21 cellular contexts compared by ENCODE assay signal in the genomic region with DNA sequence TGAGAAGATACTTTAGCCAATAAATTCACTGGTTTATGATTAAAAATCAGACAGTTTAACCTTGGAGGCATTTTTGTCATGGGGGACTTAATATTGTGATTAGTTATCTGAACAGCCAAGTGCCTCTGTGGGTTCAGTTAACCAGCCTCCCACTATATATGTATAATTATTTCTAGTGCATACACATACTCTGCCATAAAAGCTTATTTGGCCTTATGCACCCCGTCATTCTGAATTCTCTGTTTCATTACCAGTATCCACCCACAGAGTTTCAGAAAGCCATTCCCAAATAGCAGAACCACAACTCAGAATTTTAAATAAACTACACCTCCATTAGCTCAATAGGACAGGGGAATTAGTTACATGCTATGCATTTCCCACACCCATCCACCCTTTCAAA.
"Had no signal": no experiment of that assay in that cellular context is flagged by ENCODE, and none has a peak within 500 bp of the region (broad histone marks: within the 10 kb centered on the region; RNA-seq: fewer than 3 reads in every experiment).

No MANE protein-coding gene starts in this region.

- H3K36me3 ChIP-seq: gastroesophageal sphincter, neutrophil, thoracic aorta, transverse colon had no signal

- H3K27me3 Mint-ChIP-seq: naive thymus-derived CD8-positive, alpha-beta T cell had no signal

- H3K4me1 ChIP-seq: psoas muscle, spleen had no signal

- H3K9me3 ChIP-seq: esophagus squamous epithelium, gastroesophageal sphincter, neutrophil, psoas muscle, spleen, stomach, thoracic aorta, transverse colon had no signal

- H3K9me3 Mint-ChIP-seq: naive thymus-derived CD8-positive, alpha-beta T cell had no signal

- ATAC-seq: gastroesophageal sphincter; left lobe of liver; naive thymus-derived CD8-positive, alpha-beta T cell; psoas muscle; sciatic nerve had no signal

- DNase-seq: dermis blood vessel endothelial cell; esophagus squamous epithelium; foreskin fibroblast; glutamatergic neuron; islet precursor cell; mammary epithelial cell; naive thymus-derived CD8-positive, alpha-beta T cell; psoas muscle; retina; spleen; stimulated activated CD4-positive, alpha-beta T cell treated with anti-CD3 and anti-CD28 coated beads, Interleukin-15, amount 100 ng/mL, for 24 hours; stimulated activated CD4-positive, alpha-beta T cell treated with anti-CD3 and anti-CD28 coated beads, Interleukin-1b, Interleukin-23, amount 100 ng/mL, for 48 hours; stimulated activated naive CD4-positive, alpha-beta T cell; stomach; substantia nigra; transverse colon had no signal

- H3K4me3 ChIP-seq: esophagus squamous epithelium, gastroesophageal sphincter, psoas muscle, spleen, stomach, thoracic aorta, transverse colon had no signal

- H3K27me3 ChIP-seq: esophagus squamous epithelium, gastroesophageal sphincter, neutrophil, spleen, stomach, transverse colon had no signal

- H3K27ac ChIP-seq: esophagus squamous epithelium, gastroesophageal sphincter, neutrophil, psoas muscle, spleen, stomach, thoracic aorta, transverse colon had no signal

- H3K4me3 Mint-ChIP-seq: naive thymus-derived CD8-positive, alpha-beta T cell had no signal
